39 cellular contexts compared by ENCODE assay signal in the genomic region with DNA sequence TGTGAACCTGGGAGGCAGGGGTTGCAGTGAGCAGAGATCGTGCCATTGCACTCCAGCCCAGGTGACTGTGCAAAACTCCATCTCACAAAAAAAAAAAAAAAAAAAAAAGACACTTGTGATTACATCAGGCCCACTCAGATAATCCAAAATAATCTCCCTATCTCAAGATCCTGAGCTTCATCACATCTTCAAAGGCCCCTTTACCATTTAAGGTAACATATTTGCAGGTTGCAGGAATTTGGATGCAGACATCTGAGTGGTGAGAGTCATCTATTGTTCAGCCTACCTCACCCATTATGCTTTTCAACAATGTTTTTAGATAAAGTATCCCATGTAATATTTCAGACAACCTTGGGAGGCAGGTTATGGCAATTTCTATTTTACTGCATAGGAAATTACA.
"Had no signal": no experiment of that assay in that cellular context is flagged by ENCODE, and none has a peak within 500 bp of the region (broad histone marks: within the 10 kb centered on the region; RNA-seq: fewer than 3 reads in every experiment).

No MANE protein-coding gene starts in this region.

- H3K27ac Mint-ChIP-seq: activated naive CD4-positive, alpha-beta T cell treated with anti-CD3 and anti-CD28 coated beads for 36 hours; activated naive CD4-positive, alpha-beta T cell treated with anti-CD3 and anti-CD28 coated beads, Interleukin-2, amount 10 ng/mL, durations not matched to agents 7 days and 5 days; activated naive CD4-positive, alpha-beta T cell treated with anti-CD3 and anti-CD28 coated beads, Interleukin-2, amount 50 U/mL, for 24 hours; activated naive CD4-positive, alpha-beta T cell treated with anti-CD3 and anti-CD28 coated beads, Interleukin-2, amount 50 U/mL, for 72 hours; activated naive CD8-positive, alpha-beta T cell; activated naive CD8-positive, alpha-beta T cell treated with anti-CD3 and anti-CD28 coated beads for 36 hours; activated naive CD8-positive, alpha-beta T cell treated with anti-CD3 and anti-CD28 coated beads, Interleukin-2, amount 10 ng/mL, durations not matched to agents 7 days and 5 days; activated naive CD8-positive, alpha-beta T cell treated with anti-CD3 and anti-CD28 coated beads, Interleukin-2, amount 50 U/mL, for 24 hours; activated T-cell treated with anti-CD3 and anti-CD28 coated beads, Interleukin-2, amount 50 U/mL, for 24 hours; activated T-cell treated with anti-CD3 and anti-CD28 coated beads, Interleukin-2, amount 50 U/mL, for 72 hours; activated T-helper 1 cell treated with anti-CD3 and anti-CD28 coated beads, Interleukin-12 subunit alpha, Interleukin-12 subunit beta, Interleukin-2, Interleukin-4 antibody, amounts not matched to agents 30 ng/mL and 10 ng/mL and 1 ng/mL, durations not matched to agents 14 hours and 24 hours and 36 hours; activated T-helper 17 cell treated with anti-CD3 and anti-CD28 coated beads, Interleukin-2, amount 50 U/mL, for 72 hours; activated T-helper 2 cell treated with anti-CD3 and anti-CD28 coated beads, Interferon-gamma antibody, Interleukin-2, Interleukin-4, amounts not matched to agents 10 μg/mL and 5 μg/mL and 100 μg/mL, durations not matched to agents 14 hours and 24 hours and 36 hours; brain had no signal

- H3K36me3 Mint-ChIP-seq: activated naive CD4-positive, alpha-beta T cell treated with anti-CD3 and anti-CD28 coated beads, Interleukin-2, amount 10 ng/mL, durations not matched to agents 7 days and 5 days; activated naive CD4-positive, alpha-beta T cell treated with anti-CD3 and anti-CD28 coated beads, Interleukin-2, amount 50 U/mL, for 24 hours; activated naive CD4-positive, alpha-beta T cell treated with anti-CD3 and anti-CD28 coated beads, Interleukin-2, amount 50 U/mL, for 72 hours; activated naive CD8-positive, alpha-beta T cell; activated naive CD8-positive, alpha-beta T cell treated with anti-CD3 and anti-CD28 coated beads for 36 hours; activated naive CD8-positive, alpha-beta T cell treated with anti-CD3 and anti-CD28 coated beads, Interleukin-2, amount 10 ng/mL, durations not matched to agents 7 days and 5 days; brain had no signal

- H3K27ac ChIP-seq: adrenal gland, ascending aorta, body of pancreas, brain microvascular endothelial cell, breast epithelium, cardiac muscle cell had no signal

- H3K27me3 Mint-ChIP-seq: activated naive CD8-positive, alpha-beta T cell had no signal

- H3K4me3 ChIP-seq: adrenal gland, ascending aorta, body of pancreas, breast epithelium, cardiac muscle cell had no signal

- DNase-seq: activated effector memory CD4-positive, alpha-beta T cell treated with anti-CD3 and anti-CD28 coated beads, Interleukin-2, amount 50 U/mL, for 16 hours; activated effector memory CD4-positive, alpha-beta T cell treated with Interleukin-2 at 50 U/mL for 16 hours; activated gamma-delta T cell; activated gamma-delta T cell treated with Interleukin-2 at 50 U/mL for 16 hours; activated naive CD4-positive, alpha-beta T cell; activated naive CD4-positive, alpha-beta T cell treated with anti-CD3 and anti-CD28 coated beads for 36 hours; activated naive CD4-positive, alpha-beta T cell treated with anti-CD3 and anti-CD28 coated beads, Interleukin-2, amount 10 ng/mL, durations not matched to agents 7 days and 5 days; activated naive CD4-positive, alpha-beta T cell treated with anti-CD3 and anti-CD28 coated beads, Interleukin-2, amount 50 U/mL, for 16 hours; activated naive CD4-positive, alpha-beta T cell treated with Interleukin-2 at 50 U/mL for 16 hours; activated naive CD8-positive, alpha-beta T cell treated with anti-CD3 and anti-CD28 coated beads for 36 hours; activated naive CD8-positive, alpha-beta T cell treated with anti-CD3 and anti-CD28 coated beads, Interleukin-2, amount 10 ng/mL, durations not matched to agents 7 days and 5 days; activated naive CD8-positive, alpha-beta T cell treated with anti-CD3 and anti-CD28 coated beads, Interleukin-2, amount 50 U/mL, for 24 hours; activated T-cell treated with anti-CD3 and anti-CD28 coated beads, Interleukin-2, amount 50 U/mL, for 1 hour; activated T-cell treated with anti-CD3 and anti-CD28 coated beads, Interleukin-2, amount 50 U/mL, for 24 hours; activated T-cell treated with anti-CD3 and anti-CD28 coated beads, Interleukin-2, amount 50 U/mL, for 4 hours; activated T-cell treated with anti-CD3 and anti-CD28 coated beads, Interleukin-2, amount 50 U/mL, for 48 hours; activated T-cell treated with anti-CD3 and anti-CD28 coated beads, Interleukin-2, amount 50 U/mL, for 72 hours; adrenal gland; amniotic stem cell; amygdala; anterior cingulate cortex; body of pancreas; brain microvascular endothelial cell; caudate nucleus; central memory CD4-positive, alpha-beta T cell; cerebellar nuclear complex had no signal

- FAIRE-seq: astrocyte, bronchial epithelial cell had no signal

- H3K9me3 ChIP-seq: adrenal gland, ascending aorta, body of pancreas, breast epithelium had no signal

- H3K4me3 Mint-ChIP-seq: activated naive CD4-positive, alpha-beta T cell treated with anti-CD3 and anti-CD28 coated beads for 36 hours; activated naive CD4-positive, alpha-beta T cell treated with anti-CD3 and anti-CD28 coated beads, Interleukin-2, amount 10 ng/mL, durations not matched to agents 7 days and 5 days; activated naive CD4-positive, alpha-beta T cell treated with anti-CD3 and anti-CD28 coated beads, Interleukin-2, amount 50 U/mL, for 24 hours; activated naive CD8-positive, alpha-beta T cell; activated naive CD8-positive, alpha-beta T cell treated with anti-CD3 and anti-CD28 coated beads for 36 hours; activated naive CD8-positive, alpha-beta T cell treated with anti-CD3 and anti-CD28 coated beads, Interleukin-2, amount 10 ng/mL, durations not matched to agents 7 days and 5 days; activated naive CD8-positive, alpha-beta T cell treated with anti-CD3 and anti-CD28 coated beads, Interleukin-2, amount 50 U/mL, for 24 hours; activated T-cell treated with anti-CD3 and anti-CD28 coated beads, Interleukin-2, amount 50 U/mL, for 24 hours; activated T-cell treated with anti-CD3 and anti-CD28 coated beads, Interleukin-2, amount 50 U/mL, for 4 hours; activated T-cell treated with anti-CD3 and anti-CD28 coated beads, Interleukin-2, amount 50 U/mL, for 72 hours; activated T-helper 1 cell treated with anti-CD3 and anti-CD28 coated beads, Interleukin-12 subunit alpha, Interleukin-12 subunit beta, Interleukin-2, Interleukin-4 antibody, amounts not matched to agents 30 ng/mL and 10 ng/mL and 1 ng/mL, durations not matched to agents 14 hours and 24 hours and 36 hours; activated T-helper 17 cell treated with anti-CD3 and anti-CD28 coated beads, Interleukin-2, amount 50 U/mL, for 72 hours; brain; central memory CD8-positive, alpha-beta T cell had no signal

- H3K4me1 ChIP-seq: adrenal gland, ascending aorta, breast epithelium had no signal

- H3K27me3 ChIP-seq: adrenal gland, ascending aorta, body of pancreas, brain microvascular endothelial cell, breast epithelium had no signal

- H3K9me3 Mint-ChIP-seq: activated naive CD4-positive, alpha-beta T cell treated with anti-CD3 and anti-CD28 coated beads for 36 hours; activated naive CD4-positive, alpha-beta T cell treated with anti-CD3 and anti-CD28 coated beads, Interleukin-2, amount 10 ng/mL, durations not matched to agents 7 days and 5 days; activated naive CD4-positive, alpha-beta T cell treated with anti-CD3 and anti-CD28 coated beads, Interleukin-2, amount 50 U/mL, for 24 hours; activated naive CD4-positive, alpha-beta T cell treated with anti-CD3 and anti-CD28 coated beads, Interleukin-2, amount 50 U/mL, for 72 hours; activated naive CD8-positive, alpha-beta T cell treated with anti-CD3 and anti-CD28 coated beads for 36 hours; activated naive CD8-positive, alpha-beta T cell treated with anti-CD3 and anti-CD28 coated beads, Interleukin-2, amount 10 ng/mL, durations not matched to agents 7 days and 5 days; activated naive CD8-positive, alpha-beta T cell treated with anti-CD3 and anti-CD28 coated beads, Interleukin-2, amount 50 U/mL, for 24 hours; activated T-cell treated with anti-CD3 and anti-CD28 coated beads, Interleukin-2, amount 50 U/mL, for 24 hours; activated T-cell treated with anti-CD3 and anti-CD28 coated beads, Interleukin-2, amount 50 U/mL, for 4 hours; activated T-cell treated with anti-CD3 and anti-CD28 coated beads, Interleukin-2, amount 50 U/mL, for 72 hours; activated T-helper 1 cell treated with anti-CD3 and anti-CD28 coated beads, Interleukin-12 subunit alpha, Interleukin-12 subunit beta, Interleukin-2, Interleukin-4 antibody, amounts not matched to agents 30 ng/mL and 10 ng/mL and 1 ng/mL, durations not matched to agents 14 hours and 24 hours and 36 hours; activated T-helper 17 cell treated with anti-CD3 and anti-CD28 coated beads, Interleukin-2, amount 50 U/mL, for 72 hours; activated T-helper 2 cell treated with anti-CD3 and anti-CD28 coated beads, Interferon-gamma antibody, Interleukin-2, Interleukin-4, amounts not matched to agents 10 μg/mL and 5 μg/mL and 100 μg/mL, durations not matched to agents 14 hours and 24 hours and 36 hours; central memory CD8-positive, alpha-beta T cell had no signal

- ATAC-seq: activated naive CD4-positive, alpha-beta T cell treated with anti-CD3 and anti-CD28 coated beads, Interleukin-2, amount 50 U/mL, for 72 hours; activated naive CD8-positive, alpha-beta T cell treated with anti-CD3 and anti-CD28 coated beads, Interleukin-2, amount 50 U/mL, for 24 hours; activated T-cell treated with anti-CD3 and anti-CD28 coated beads, Interleukin-2, amount 50 U/mL, for 4 hours; activated T-cell treated with anti-CD3 and anti-CD28 coated beads, Interleukin-2, amount 50 U/mL, for 72 hours; activated T-helper 17 cell treated with anti-CD3 and anti-CD28 coated beads, Interleukin-2, amount 50 U/mL, for 72 hours; body of pancreas had no signal

- H3K36me3 ChIP-seq: adrenal gland, ascending aorta, brain microvascular endothelial cell, breast epithelium, cardiac muscle cell had no signal

- H3K4me1 Mint-ChIP-seq: activated naive CD4-positive, alpha-beta T cell treated with anti-CD3 and anti-CD28 coated beads, Interleukin-2, amount 10 ng/mL, durations not matched to agents 7 days and 5 days; activated naive CD4-positive, alpha-beta T cell treated with anti-CD3 and anti-CD28 coated beads, Interleukin-2, amount 50 U/mL, for 24 hours; activated naive CD8-positive, alpha-beta T cell treated with anti-CD3 and anti-CD28 coated beads, Interleukin-2, amount 10 ng/mL, durations not matched to agents 7 days and 5 days; activated naive CD8-positive, alpha-beta T cell treated with anti-CD3 and anti-CD28 coated beads, Interleukin-2, amount 50 U/mL, for 24 hours; activated T-helper 17 cell treated with anti-CD3 and anti-CD28 coated beads, Interleukin-2, amount 50 U/mL, for 72 hours; central memory CD8-positive, alpha-beta T cell had no signal
